ENCODE assay signal across 1 cellular context in the genomic region with DNA sequence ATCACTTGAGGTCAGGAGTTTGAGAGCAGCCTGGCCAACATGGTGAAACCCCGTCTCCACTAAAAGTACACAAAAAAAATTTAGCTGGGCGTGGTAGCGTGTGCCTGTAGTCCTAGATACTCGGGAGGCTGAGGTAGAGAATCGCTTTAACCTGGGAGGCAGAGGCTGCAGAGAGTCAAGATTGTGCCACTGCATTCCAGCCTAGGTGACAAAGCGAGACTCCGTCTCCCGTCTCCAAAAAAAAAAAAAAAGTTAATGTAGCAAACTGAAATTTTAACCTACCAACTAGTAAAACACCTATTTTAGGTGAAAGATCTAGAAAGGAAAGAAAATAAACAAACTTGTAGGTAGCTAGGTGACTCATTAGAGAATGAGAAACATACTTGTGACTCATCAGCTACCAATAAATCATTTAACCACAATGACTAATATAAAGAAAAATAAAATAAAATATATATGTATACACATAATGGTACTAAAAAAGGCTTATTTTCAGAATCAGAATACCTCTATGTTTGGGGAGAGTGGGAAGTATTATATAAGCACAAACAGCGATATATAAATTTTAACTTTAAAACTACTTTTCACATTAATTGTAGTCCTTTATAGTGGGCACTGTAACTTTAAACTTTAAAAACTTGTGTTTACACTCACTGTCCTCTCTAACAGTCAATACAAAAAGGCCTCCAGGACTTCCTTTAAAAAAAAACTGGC.
TF ChIP-seq lines count a peak whose summit lies in the region.

No MANE protein-coding gene starts in this region.

TF ChIP-seq in HCT116, 20 proteins besides CTCF, POLR2A, EP300 and RAD21 (continued from another document):
- TF ChIP-seq, protein P1, sequence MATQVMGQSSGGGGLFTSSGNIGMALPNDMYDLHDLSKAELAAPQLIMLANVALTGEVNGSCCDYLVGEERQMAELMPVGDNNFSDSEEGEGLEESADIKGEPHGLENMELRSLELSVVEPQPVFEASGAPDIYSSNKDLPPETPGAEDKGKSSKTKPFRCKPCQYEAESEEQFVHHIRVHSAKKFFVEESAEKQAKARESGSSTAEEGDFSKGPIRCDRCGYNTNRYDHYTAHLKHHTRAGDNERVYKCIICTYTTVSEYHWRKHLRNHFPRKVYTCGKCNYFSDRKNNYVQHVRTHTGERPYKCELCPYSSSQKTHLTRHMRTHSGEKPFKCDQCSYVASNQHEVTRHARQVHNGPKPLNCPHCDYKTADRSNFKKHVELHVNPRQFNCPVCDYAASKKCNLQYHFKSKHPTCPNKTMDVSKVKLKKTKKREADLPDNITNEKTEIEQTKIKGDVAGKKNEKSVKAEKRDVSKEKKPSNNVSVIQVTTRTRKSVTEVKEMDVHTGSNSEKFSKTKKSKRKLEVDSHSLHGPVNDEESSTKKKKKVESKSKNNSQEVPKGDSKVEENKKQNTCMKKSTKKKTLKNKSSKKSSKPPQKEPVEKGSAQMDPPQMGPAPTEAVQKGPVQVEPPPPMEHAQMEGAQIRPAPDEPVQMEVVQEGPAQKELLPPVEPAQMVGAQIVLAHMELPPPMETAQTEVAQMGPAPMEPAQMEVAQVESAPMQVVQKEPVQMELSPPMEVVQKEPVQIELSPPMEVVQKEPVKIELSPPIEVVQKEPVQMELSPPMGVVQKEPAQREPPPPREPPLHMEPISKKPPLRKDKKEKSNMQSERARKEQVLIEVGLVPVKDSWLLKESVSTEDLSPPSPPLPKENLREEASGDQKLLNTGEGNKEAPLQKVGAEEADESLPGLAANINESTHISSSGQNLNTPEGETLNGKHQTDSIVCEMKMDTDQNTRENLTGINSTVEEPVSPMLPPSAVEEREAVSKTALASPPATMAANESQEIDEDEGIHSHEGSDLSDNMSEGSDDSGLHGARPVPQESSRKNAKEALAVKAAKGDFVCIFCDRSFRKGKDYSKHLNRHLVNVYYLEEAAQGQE (IDR thresholded peaks at IDR 0.05; ENCODE audit: low read depth): no peak
- TF ChIP-seq CEBPB (IDR thresholded peaks at IDR 0.05; ENCODE audit: low read depth) (peak; percentile 73), CBX3 (IDR thresholded peaks at IDR 0.05; ENCODE audit: low read depth) (peak; percentile 73; the same call in 1 of the 2 replicates), ZFX (IDR thresholded peaks at IDR 0.05) (no peak)
